9 cellular contexts compared by ENCODE assay signal in the genomic region with DNA sequence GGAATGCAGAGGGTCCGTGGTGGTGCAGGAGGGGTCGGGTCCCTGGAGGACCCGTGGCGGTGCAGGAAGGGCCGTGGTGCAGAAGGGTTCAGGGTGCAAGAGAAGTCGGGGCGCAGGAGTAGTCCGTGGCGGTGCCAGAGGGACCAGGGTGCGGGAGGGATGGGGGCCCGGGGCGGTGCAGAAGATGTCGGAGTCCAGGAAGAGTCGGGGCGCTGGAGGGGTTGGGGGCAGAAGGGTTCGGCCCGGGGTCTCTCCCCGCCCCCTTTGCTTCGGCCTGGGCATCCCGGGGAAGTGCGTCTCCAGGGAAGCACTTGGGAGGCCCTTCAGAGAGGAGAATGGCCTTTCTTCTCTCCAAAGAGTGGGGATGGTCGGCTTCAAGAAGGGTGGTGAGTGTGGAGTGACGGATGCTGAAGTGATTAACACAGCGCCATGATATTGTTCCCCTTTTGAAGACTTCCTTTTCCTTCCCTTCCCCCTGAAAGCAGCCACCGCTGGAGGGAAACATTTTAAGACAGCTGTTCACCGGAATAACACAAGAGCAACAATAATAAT. TPM values are rescaled to one million over a fixed set of nuclear protein-coding genes. Genes with fewer than 3 reads are reported as not detected.
DNase-seq lines count a peak whose midpoint lies in the region; FAIRE-seq and TF ChIP-seq lines count a peak whose summit lies in the region.
"Had no signal": no experiment of that assay in that cellular context is flagged by ENCODE, and none has a peak within 500 bp of the region (broad histone marks: within the 10 kb centered on the region; RNA-seq: fewer than 3 reads in every experiment).

No MANE protein-coding gene starts in this region.

- H3K27ac Mint-ChIP-seq in astrocyte (ENCODE audit: unreplicated experiment) = peak overlapping the region; percentile 72

- WGBS in stomach, 5 donors = 1 to 2% (median 1%) methylated on average over 20 to 26 of the region's 26 CpGs

- peaks cover 5% of the 10 kb centered on the region for H3K36me3 Mint-ChIP-seq in astrocyte (ENCODE audit: low read depth, unreplicated experiment)

- peak overlapping the region; percentile 78 for H3K4me3 ChIP-seq in astrocyte (ENCODE audit: insufficient read depth, low read depth, low read length)
- H3K4me3 ChIP-seq in stomach = peak overlapping the region; percentile 77 to 99 (median 94)

- peaks cover 91% of the 10 kb centered on the region for H3K79me2 ChIP-seq in astrocyte (ENCODE audit: insufficient read depth, low read length)

- intact Hi-C loops in stomach (cut with DNase I; ENCODE audit: low total_unique reads) = no loop called here

- FAIRE-seq in astrocyte (lab: Jason Lieb, UNC) = no peak
- FAIRE-seq: endometrium had no signal

- DNase-seq in NCI-H2227 (lab: John Stamatoyannopoulos, UW; ENCODE audit: unreplicated experiment) (peak; percentile 12), NCI-H2227 treated with DMSO at 0.1 percent for 48 hours (lab: John Stamatoyannopoulos, UW) (no peak), KBM-7 (peak; percentile 81), astrocyte (ENCODE audit: low read depth) (no peak), iris pigment epithelial cell (ENCODE audit: low read depth) (peak; percentile 32), stomach (no peak), cerebellum (ENCODE audit: low spot score) (no peak), DMS79 treated with DMSO at 0.1 percent for 48 hours (lab: John Stamatoyannopoulos, UW) (no peak)

- H3K4me2 ChIP-seq in astrocyte (ENCODE audit: low read length) = peak overlapping the region; percentile 93

- no peak for TF ChIP-seq EP300 in stomach (IDR thresholded peaks at IDR 0.05)

- TF ChIP-seq CTCF in astrocyte (IDR thresholded peaks at IDR 0.05; ENCODE audit: insufficient read depth, low read depth, low read length) (no peak), stomach (IDR thresholded peaks at IDR 0.05) (no peak)

- H3K36me3 ChIP-seq in astrocyte (ENCODE audit: insufficient read depth, low read length) (peaks cover 9% of the 10 kb centered on the region), stomach (peaks cover 0 to 23% (median 18%) of the 10 kb centered on the region in 4 donors)

- H4K20me1 ChIP-seq in astrocyte (ENCODE audit: insufficient read depth, low read length) = peaks cover 44% of the 10 kb centered on the region

- H3K4me3 Mint-ChIP-seq in astrocyte (ENCODE audit: unreplicated experiment) = peak overlapping the region; percentile 88

- in situ Hi-C loops in KBM-7 (cut with MboI; ENCODE audit: low pct_unique_long_range_greater_than_20kb, low sequenced_read_pairs) = no loop called here

- TF ChIP-seq POLR2A in stomach (IDR thresholded peaks at IDR 0.05) = no peak

- H3K4me1 ChIP-seq in astrocyte (ENCODE audit: insufficient read depth, low read length) (peaks cover 26% of the 10 kb centered on the region), stomach (peaks cover 32 to 86% (median 52%) of the 10 kb centered on the region in 4 donors)

- no peaks in the 10 kb centered on the region for H3K27me3 Mint-ChIP-seq in astrocyte (ENCODE audit: low read depth, unreplicated experiment)

- H2AFZ ChIP-seq in astrocyte (ENCODE audit: low read depth, low read length) = peak overlapping the region; percentile 54

- H3K27ac ChIP-seq in astrocyte (ENCODE audit: low read depth, low read length) (peak overlapping the region; percentile 98), stomach (peak overlapping the region; percentile 98 to 99 (median 98))

- H3K27me3 ChIP-seq in astrocyte (ENCODE audit: insufficient read depth, low read length) = no peaks in the 10 kb centered on the region
- no peaks in the 10 kb centered on the region for H3K27me3 ChIP-seq in stomach

- H3K4me1 Mint-ChIP-seq in astrocyte (ENCODE audit: low read depth, unreplicated experiment) = peaks cover 23% of the 10 kb centered on the region

- H3K9me3 ChIP-seq in astrocyte (ENCODE audit: insufficient read depth, low read depth, low read length) (no peaks in the 10 kb centered on the region), stomach (no peaks in the 10 kb centered on the region)

- peak overlapping the region; percentile 97 for H3K9ac ChIP-seq in astrocyte (ENCODE audit: low read length)

- H3K9me3 Mint-ChIP-seq in astrocyte (ENCODE audit: unreplicated experiment) = no peaks in the 10 kb centered on the region

RNA-seq across cellular contexts. Expression of a gene that starts 1.0 kb away (rescaled TPM):
- total RNA-seq in astrocyte = 20.9 and 22.8 TPM in 2 replicates
- 100 to 1,000 TPM in 1 of 5 donors, 10 to 100 TPM in 4; 11.9 to 165 (median 18.0) TPM for total RNA-seq in stomach
- polyA plus RNA-seq in stomach = 1 to 10 TPM; 5.3 to 5.7 (median 5.3) TPM
- total RNA-seq in cerebellum = 22.8 TPM

RNA-seq across cellular contexts. Expression of a gene that starts 8.3 kb away (rescaled TPM):
- 43.0 and 63.2 TPM in 2 replicates for total RNA-seq in astrocyte
- total RNA-seq in stomach = 10 to 100 TPM; 18.4 to 79.1 (median 21.6) TPM
- 10 to 100 TPM; 31.6 to 76.5 (median 54.7) TPM for polyA plus RNA-seq in stomach
- 67.2 TPM for total RNA-seq in cerebellum

RNA-seq across cellular contexts. Expression of a gene that starts 31.5 kb away (rescaled TPM):
- total RNA-seq in astrocyte (not detected in 2 replicates), stomach (1 to 10 TPM in 1 of 5 donors, not detected in 4; 2.9 TPM), cerebellum (not detected)
- not detected for polyA plus RNA-seq in stomach

Comparison
In these comparisons a context has a peak if more than half of its experiments do, and no peak if none do; other contexts are left out.
1. DNase-seq: peak in NCI-H2227 (single experiment), KBM-7 (single experiment) and iris pigment epithelial cell (single experiment); none in NCI-H2227 treated with DMSO at 0.1 percent for 48 hours (single experiment), astrocyte (single experiment), stomach (single experiment), cerebellum (single experiment) and DMS79 treated with DMSO at 0.1 percent for 48 hours (single experiment).